8 cellular contexts compared by ENCODE assay signal in genomic region chr16:88782454-88783390, GRCh38. TPM values are rescaled to one million over a fixed set of nuclear protein-coding genes. Genes with fewer than 3 reads are reported as not detected.
A peak's percentile ranks its signal among the peaks of the same experiment; 100 is the strongest.
DNase-seq lines count a peak whose midpoint lies in the region; ATAC-seq and TF ChIP-seq lines count a peak whose summit lies in the region.

No MANE protein-coding gene starts in this region.

- H3K36me3 Mint-ChIP-seq in activated T-helper 2 cell treated with anti-CD3 and anti-CD28 coated beads, Interferon-gamma antibody, Interleukin-2, Interleukin-4, amounts not matched to agents 10 μg/mL and 5 μg/mL and 100 μg/mL, durations not matched to agents 14 hours and 24 hours and 36 hours (ENCODE audit: low read depth) = peaks cover 9% of the 10 kb centered on the region

- peak overlapping the region; percentile 87 for H3K27ac Mint-ChIP-seq in activated T-helper 2 cell treated with anti-CD3 and anti-CD28 coated beads, Interferon-gamma antibody, Interleukin-2, Interleukin-4, amounts not matched to agents 10 μg/mL and 5 μg/mL and 100 μg/mL, durations not matched to agents 14 hours and 24 hours and 36 hours

- POLR2A ChIA-PET in AG04450 (lab: Yijun Ruan, JAX) = interaction anchor here (0.7 to 3.6 kb wide), 2 partner anchors 9 to 46 kb away, joined by 5 to 20 read pairs; no protein-coding TSS in a partner anchor

- CTCF ChIA-PET in AG04450 (lab: Charles Lee) = interaction anchor here (0.5 to 2.6 kb wide), 5 partner anchors 9 to 410 kb away, joined by 3 to 19 read pairs (median 5); no protein-coding TSS in a partner anchor

- DNase-seq in AG04450 (ENCODE audit: low read depth, low spot score) (no peak), MM.1S (no peak), glomerular visceral epithelial cell (ENCODE audit: extremely low spot score) (peak; percentile 49), iPS-NIHi11 (ENCODE audit: low spot score) (no peak)
- DNase-seq in activated T-helper 2 cell treated with anti-CD3 and anti-CD28 coated beads, Interferon-gamma antibody, Interleukin-2, Interleukin-4, amounts not matched to agents 10 μg/mL and 5 μg/mL and 100 μg/mL, durations not matched to agents 14 hours and 24 hours and 36 hours (ENCODE audit: low spot score) = no peak
- peak; percentile 90 for DNase-seq in stimulated activated CD4-positive, alpha-beta T cell treated with anti-CD3 and anti-CD28 coated beads, Interleukin-15, amount 100 ng/mL, for 24 hours

- no peaks in the 10 kb centered on the region for H3K9me3 Mint-ChIP-seq in activated T-helper 2 cell treated with anti-CD3 and anti-CD28 coated beads, Interferon-gamma antibody, Interleukin-2, Interleukin-4, amounts not matched to agents 10 μg/mL and 5 μg/mL and 100 μg/mL, durations not matched to agents 14 hours and 24 hours and 36 hours

- intact Hi-C loops in activated T-helper 2 cell treated with anti-CD3 and anti-CD28 coated beads, Interferon-gamma antibody, Interleukin-2, Interleukin-4, amounts not matched to agents 10 μg/mL and 5 μg/mL and 100 μg/mL, durations not matched to agents 14 hours and 24 hours and 36 hours (cut with micrococcal nuclease) = loop anchor here (1.0 to 10.0 kb wide), 5 partner anchors 8 to 712 kb away; partner anchors contain the start of genes ANKRD11, ZC3H18 and ZFPM1

- no peak for TF ChIP-seq CTCF in AG04450 (IDR thresholded peaks at IDR 0.05; ENCODE audit: low read depth, low read length)
- TF ChIP-seq CTCF in MM.1S (IDR thresholded peaks at IDR 0.05; ENCODE audit: low read length) = no peak

- H3K27ac ChIP-seq in AG04450 (ENCODE audit: low read depth, low read length) (peak overlapping the region; percentile 52), MM.1S (ENCODE audit: low read length) (peak overlapping the region; percentile 88; the same call in 1 of the 2 replicates)

- no peaks in the 10 kb centered on the region for H3K9me2 ChIP-seq in MM.1S (replicated peaks; ENCODE audit: insufficient read depth, low read length)

- H2AFZ ChIP-seq in MM.1S (ENCODE audit: low read length) = no peak overlapping the region

- H3K27me3 Mint-ChIP-seq in activated T-helper 2 cell treated with anti-CD3 and anti-CD28 coated beads, Interferon-gamma antibody, Interleukin-2, Interleukin-4, amounts not matched to agents 10 μg/mL and 5 μg/mL and 100 μg/mL, durations not matched to agents 14 hours and 24 hours and 36 hours (ENCODE audit: low read depth) = no peaks in the 10 kb centered on the region

- H3K9me3 ChIP-seq in AG04450 (ENCODE audit: control insufficient read depth, insufficient read depth, low read length) (no peaks in the 10 kb centered on the region; the same call in 1 of the 2 replicates), MM.1S (replicated peaks; ENCODE audit: insufficient read depth, low read length) (no peaks in the 10 kb centered on the region)

- H3F3A ChIP-seq in MM.1S (ENCODE audit: insufficient read depth, low read length) = peaks cover 21% of the 10 kb centered on the region

- no peaks in the 10 kb centered on the region for H4K20me1 ChIP-seq in MM.1S (ENCODE audit: insufficient read depth, low read length)

- H3K4me3 ChIP-seq in AG04450 (ENCODE audit: low read depth, low read length) = peak overlapping the region; percentile 75
- H3K4me3 ChIP-seq in MM.1S (ENCODE audit: low read length) = peak overlapping the region; percentile 77

- peak overlapping the region; percentile 77 for H3K9ac ChIP-seq in MM.1S (ENCODE audit: low read length)

- H3K4me1 ChIP-seq in MM.1S (ENCODE audit: low read length) = peaks cover 16% of the 10 kb centered on the region; the same call in 1 of the 2 replicates

- peak overlapping the region; percentile 89 for H3K4me2 ChIP-seq in MM.1S (ENCODE audit: low read depth, low read length)

- H3K4me3 Mint-ChIP-seq in activated T-helper 2 cell treated with anti-CD3 and anti-CD28 coated beads, Interferon-gamma antibody, Interleukin-2, Interleukin-4, amounts not matched to agents 10 μg/mL and 5 μg/mL and 100 μg/mL, durations not matched to agents 14 hours and 24 hours and 36 hours (ENCODE audit: low read depth) = peak overlapping the region; percentile 86

- H3K27me3 ChIP-seq in AG04450 (ENCODE audit: control insufficient read depth, insufficient read depth, low read length) (no peaks in the 10 kb centered on the region), MM.1S (replicated peaks; ENCODE audit: insufficient read depth, low read length) (no peaks in the 10 kb centered on the region)

- no peaks in the 10 kb centered on the region for H3K36me3 ChIP-seq in MM.1S (replicated peaks; ENCODE audit: insufficient read depth, low read length)

- peaks cover 40% of the 10 kb centered on the region for H3K4me1 Mint-ChIP-seq in activated T-helper 2 cell treated with anti-CD3 and anti-CD28 coated beads, Interferon-gamma antibody, Interleukin-2, Interleukin-4, amounts not matched to agents 10 μg/mL and 5 μg/mL and 100 μg/mL, durations not matched to agents 14 hours and 24 hours and 36 hours (ENCODE audit: low read depth)

- H3K79me2 ChIP-seq in MM.1S (ENCODE audit: low read length) = peaks cover 70% of the 10 kb centered on the region

- ATAC-seq in GM18909 (IDR thresholded peaks at IDR 0.05; ENCODE audit: poor library complexity, unreplicated experiment) (no peak), HG02763 (IDR thresholded peaks at IDR 0.05; ENCODE audit: unreplicated experiment) (no peak)

RNA-seq across cellular contexts. Expression of gene PIEZO1, which starts 2.3 kb away (rescaled TPM):
- polyA plus RNA-seq in AG04450 (2011; rRNA removed) = 47.0 and 72.7 TPM in 2 replicates
- 62.8 and 92.2 TPM in 2 replicates for polyA minus RNA-seq in AG04450 (2011; rRNA and poly(A)+ RNA removed)
- total RNA-seq in activated T-helper 2 cell treated with anti-CD3 and anti-CD28 coated beads, Interferon-gamma antibody, Interleukin-2, Interleukin-4, amounts not matched to agents 10 μg/mL and 5 μg/mL and 100 μg/mL, durations not matched to agents 14 hours and 24 hours and 36 hours = 240 and 255 TPM in 2 replicates

RNA-seq across cellular contexts. Expression of gene CDT1, which starts 20.9 kb away (rescaled TPM):
- 1.2 and 2.4 TPM in 2 replicates for polyA plus RNA-seq in AG04450 (2011; rRNA removed)
- polyA minus RNA-seq in AG04450 (2011; rRNA and poly(A)+ RNA removed) = 2.0 TPM in 2 replicates
- total RNA-seq in activated T-helper 2 cell treated with anti-CD3 and anti-CD28 coated beads, Interferon-gamma antibody, Interleukin-2, Interleukin-4, amounts not matched to agents 10 μg/mL and 5 μg/mL and 100 μg/mL, durations not matched to agents 14 hours and 24 hours and 36 hours = 79.9 and 90.9 TPM in 2 replicates

RNA-seq across cellular contexts. Expression of gene APRT, which starts 29.0 kb away (rescaled TPM):
- 66.8 and 107 TPM in 2 replicates for polyA plus RNA-seq in AG04450 (2011; rRNA removed)
- 23.2 and 28.7 TPM in 2 replicates for polyA minus RNA-seq in AG04450 (2011; rRNA and poly(A)+ RNA removed)
- total RNA-seq in activated T-helper 2 cell treated with anti-CD3 and anti-CD28 coated beads, Interferon-gamma antibody, Interleukin-2, Interleukin-4, amounts not matched to agents 10 μg/mL and 5 μg/mL and 100 μg/mL, durations not matched to agents 14 hours and 24 hours and 36 hours = 294 and 300 TPM in 2 replicates

Comparison
In these comparisons a context has a peak if more than half of its experiments do, and no peak if none do; other contexts are left out.
1. DNase-seq: peak in glomerular visceral epithelial cell (single experiment) and stimulated activated CD4-positive, alpha-beta T cell treated with anti-CD3 and anti-CD28 coated beads, Interleukin-15, amount 100 ng/mL, for 24 hours (single experiment); none in AG04450 (single experiment), MM.1S (single experiment), activated T-helper 2 cell treated with anti-CD3 and anti-CD28 coated beads, Interferon-gamma antibody, Interleukin-2, Interleukin-4, amounts not matched to agents 10 μg/mL and 5 μg/mL and 100 μg/mL, durations not matched to agents 14 hours and 24 hours and 36 hours (single experiment) and iPS-NIHi11 (single experiment).